ENCODE assay signal across 24 cellular contexts in genomic region chr9:87334366-87334765, GRCh38.
"Had no signal": no experiment of that assay in that cellular context is flagged by ENCODE, and none has a peak within 500 bp of the region (broad histone marks: within the 10 kb centered on the region; RNA-seq: fewer than 3 reads in every experiment).

No MANE protein-coding gene starts in this region.

- H3K4me3 ChIP-seq: ascending aorta, PC-9 had no signal

- H3K27ac ChIP-seq: ascending aorta, PC-9, RWPE1 had no signal

- H3K36me3 ChIP-seq: ascending aorta had no signal

- H2AFZ ChIP-seq: PC-9 had no signal

- H3K4me2 ChIP-seq: PC-9 had no signal

- H3K27me3 ChIP-seq: ascending aorta had no signal

- DNase-seq: activated CD4-positive, alpha-beta T cell treated with anti-CD3 and anti-CD28 coated beads, Interleukin-2, amount 10 ng/mL, durations not matched to agents 24 days and 14 days; activated CD4-positive, alpha-beta T cell treated with anti-CD3 and anti-CD28 coated beads, Interleukin-2, amount 50 U/mL, for 4 hours; activated CD8-positive, alpha-beta T cell treated with anti-CD3 and anti-CD28 coated beads, Interleukin-2, amount 10 ng/mL, durations not matched to agents 7 days and 5 days; activated gamma-delta T cell; activated naive CD4-positive, alpha-beta T cell treated with Interleukin-2 at 50 U/mL for 16 hours; activated naive CD8-positive, alpha-beta T cell treated with anti-CD3 and anti-CD28 coated beads, Interleukin-2, amount 10 ng/mL, durations not matched to agents 7 days and 5 days; activated T-cell treated with anti-CD3 and anti-CD28 coated beads, Interleukin-2, amount 50 U/mL, for 24 hours; amygdala; Kasumi-1; MM.1S; MV-4-11; NCI-H1092; NCI-H1436 treated with DMSO at 0.1 percent for 48 hours; NCI-H1694 treated with DMSO at 0.1 percent for 48 hours; NCI-H2029; NCI-H510A; NCI-H526; NCI-H748 treated with DMSO at 0.1 percent for 48 hours; NK-92 treated with Interleukin-12 subunit alpha and Interleukin-12 subunit beta, amount 100 ng/mL, for 24 hours; PC-9; T1000 had no signal

- ATAC-seq: activated CD8-positive, alpha-beta T cell treated with anti-CD3 and anti-CD28 coated beads, Interleukin-2, amount 10 ng/mL, durations not matched to agents 7 days and 5 days; Right ventricle myocardium inferior had no signal
